Comparison of ENCODE assay signal across 20 cellular contexts in genomic region chr13:40404967-40405716, GRCh38.
"Had no signal": no experiment of that assay in that cellular context is flagged by ENCODE, and none has a peak within 500 bp of the region (broad histone marks: within the 10 kb centered on the region; RNA-seq: fewer than 3 reads in every experiment).

No MANE protein-coding gene starts in this region.

- H3K9me3 Mint-ChIP-seq: effector memory CD8-positive, alpha-beta T cell; stimulated activated effector memory CD8-positive, alpha-beta T cell treated with anti-CD3 and anti-CD28 coated beads, Interleukin-12 subunit alpha, Interleukin-12 subunit beta, amount 100 ng/mL, for 72 hours had no signal

- H3K27ac Mint-ChIP-seq: activated naive CD4-positive, alpha-beta T cell treated with anti-CD3 and anti-CD28 coated beads, Interleukin-2, amount 50 U/mL, for 72 hours; effector memory CD8-positive, alpha-beta T cell; stimulated activated effector memory CD8-positive, alpha-beta T cell treated with anti-CD3 and anti-CD28 coated beads, Interleukin-12 subunit alpha, Interleukin-12 subunit beta, amount 100 ng/mL, for 72 hours; T-cell had no signal

- ATAC-seq: activated naive CD4-positive, alpha-beta T cell treated with anti-CD3 and anti-CD28 coated beads, Interleukin-2, amount 50 U/mL, for 72 hours; effector memory CD8-positive, alpha-beta T cell; naive thymus-derived CD8-positive, alpha-beta T cell; SK-N-SH treated with all-trans-retinoic acid at 6 μM for 48 hours; stimulated activated effector memory CD8-positive, alpha-beta T cell treated with anti-CD3 and anti-CD28 coated beads, Interleukin-12 subunit alpha, Interleukin-12 subunit beta, amount 100 ng/mL, for 72 hours; T-cell had no signal

- H3K27me3 ChIP-seq: right atrium auricular region had no signal

- DNase-seq: activated CD4-positive, CD25-positive, alpha-beta regulatory T cell; activated CD8-positive, alpha-beta memory T cell treated with anti-CD3 and anti-CD28 coated beads for 24 hours; activated CD8-positive, alpha-beta memory T cell treated with anti-CD3 and anti-CD28 coated beads, Interleukin-2, amount 50 U/mL, for 48 hours; activated effector memory CD4-positive, alpha-beta T cell treated with Interleukin-2 at 50 U/mL for 16 hours; activated T-cell treated with anti-CD3 and anti-CD28 coated beads, Interleukin-2, amount 50 U/mL, for 48 hours; effector memory CD8-positive, alpha-beta T cell; glutamatergic neuron; left ventricle myocardium inferior; naive thymus-derived CD8-positive, alpha-beta T cell; stimulated activated CD4-positive, alpha-beta T cell treated with anti-CD3 and anti-CD28 coated beads, Interleukin-4, amount 100 ng/mL, for 24 hours; T-cell had no signal

- H3K4me3 ChIP-seq: left ventricle myocardium inferior, prostate gland, right atrium auricular region, smooth muscle cell, thoracic aorta had no signal

- H3K36me3 ChIP-seq: left ventricle myocardium inferior, prostate gland, right atrium auricular region, thoracic aorta had no signal

- H3K27me3 Mint-ChIP-seq: effector memory CD8-positive, alpha-beta T cell; naive thymus-derived CD8-positive, alpha-beta T cell; T-cell had no signal

- H3K27ac ChIP-seq: left ventricle myocardium inferior, right atrium auricular region, thoracic aorta had no signal

- H3K36me3 Mint-ChIP-seq: stimulated activated effector memory CD8-positive, alpha-beta T cell treated with anti-CD3 and anti-CD28 coated beads, Interleukin-12 subunit alpha, Interleukin-12 subunit beta, amount 100 ng/mL, for 72 hours; T-cell had no signal

- H3K9me3 ChIP-seq: left ventricle myocardium inferior, prostate gland, right atrium auricular region, thoracic aorta had no signal

- H3K4me3 Mint-ChIP-seq: effector memory CD8-positive, alpha-beta T cell; naive thymus-derived CD8-positive, alpha-beta T cell; stimulated activated effector memory CD8-positive, alpha-beta T cell treated with anti-CD3 and anti-CD28 coated beads, Interleukin-12 subunit alpha, Interleukin-12 subunit beta, amount 100 ng/mL, for 72 hours; T-cell had no signal

- FAIRE-seq: bronchial epithelial cell, urothelium cell line had no signal
